In the genomic region with DNA sequence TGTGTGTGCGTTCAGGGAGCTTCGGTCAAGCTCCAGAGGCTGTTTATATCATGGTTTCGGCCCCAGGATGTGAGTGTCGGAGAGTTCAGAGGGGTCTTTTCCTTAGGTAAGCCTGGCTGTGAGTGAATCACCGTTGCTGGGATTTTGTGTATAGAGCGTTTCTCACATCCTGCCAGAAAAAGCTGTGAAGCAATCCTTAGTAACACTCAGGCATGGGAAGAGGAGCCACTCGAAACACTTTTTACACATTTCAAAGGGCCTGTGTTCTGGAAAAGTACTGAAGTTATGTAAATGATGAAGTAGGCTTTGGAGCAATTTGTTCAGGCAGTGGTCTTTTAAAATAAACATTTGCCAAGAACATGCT, we compare ENCODE assay signal across 8 cellular contexts. TPM values are rescaled to one million over a fixed set of nuclear protein-coding genes. Genes with fewer than 3 reads are reported as not detected.
DNase-seq lines count a peak whose midpoint lies in the region; ATAC-seq and TF ChIP-seq lines count a peak whose summit lies in the region.

No MANE protein-coding gene starts in this region.

- peaks cover 13% of the 10 kb centered on the region for H3K36me3 Mint-ChIP-seq in endodermal cell (ENCODE audit: low read depth)

- H2AFZ ChIP-seq in neuron (ENCODE audit: low read depth, low read length) = peak overlapping the region; percentile 91

- H3K4me1 ChIP-seq in endodermal cell (ENCODE audit: control insufficient read depth, insufficient read depth, low read length) (peaks cover 27% of the 10 kb centered on the region), neuron (ENCODE audit: insufficient read depth, low read length) (peaks cover 45% of the 10 kb centered on the region)

- WGBS in endodermal cell (ENCODE audit: insufficient coverage in 1 of 2, insufficient read length in 1 of 2), 2 experiments = 11 to 16% methylated on average over 5 to 7 of the region's 7 CpGs

- H3K27me3 ChIP-seq in endodermal cell (ENCODE audit: control insufficient read depth, insufficient read depth, low read length, poor library complexity, severe bottlenecking) = no peaks in the 10 kb centered on the region
- no peaks in the 10 kb centered on the region for H3K27me3 ChIP-seq in neuron (ENCODE audit: insufficient read depth, low read length)

- H3K4me1 Mint-ChIP-seq in endodermal cell = peaks cover 67% of the 10 kb centered on the region

- no peak for TF ChIP-seq CTCF in endodermal cell (conservative IDR thresholded peaks at IDR 0.05)

- H3K27ac Mint-ChIP-seq in endodermal cell = peak overlapping the region; percentile 97

- H3K4me3 Mint-ChIP-seq in endodermal cell = peak overlapping the region; percentile 91

- DNase-seq in ELF-1 (ENCODE audit: low read depth, low spot score) (peak; percentile 34), RKO (ENCODE audit: low spot score) (peak; percentile 92), endodermal cell (no peak), GOT3 (lab: John Stamatoyannopoulos, UW) (no peak), OCI-M2 (lab: John Stamatoyannopoulos, UW; ENCODE audit: unreplicated experiment) (no peak)
- DNase-seq in activated effector memory CD4-positive, alpha-beta T cell treated with anti-CD3 and anti-CD28 coated beads, Interleukin-2, amount 50 U/mL, for 16 hours = no peak

- peak overlapping the region; percentile 94 for H3K4me3 ChIP-seq in endodermal cell (ENCODE audit: low read length)
- H3K4me3 ChIP-seq in neuron (ENCODE audit: low read length) = peak overlapping the region; percentile 92

- H3K27me3 Mint-ChIP-seq in endodermal cell (ENCODE audit: insufficient read depth) = no peaks in the 10 kb centered on the region

- H3K36me3 ChIP-seq in endodermal cell (ENCODE audit: control insufficient read depth, insufficient read depth, low read length) (peaks cover 7% of the 10 kb centered on the region), neuron (ENCODE audit: insufficient read depth, low read length) (peaks cover 16% of the 10 kb centered on the region)

- H3K27ac ChIP-seq in endodermal cell (ENCODE audit: low read depth, low read length) = no peak overlapping the region

- H3K9me3 Mint-ChIP-seq in endodermal cell = no peaks in the 10 kb centered on the region

- H3K9ac ChIP-seq in endodermal cell (ENCODE audit: extremely low read depth, low read length, poor library complexity, severe bottlenecking) = peak overlapping the region; percentile 88

- no peak for ATAC-seq in HG03565 (IDR thresholded peaks at IDR 0.05; ENCODE audit: unreplicated experiment)

- H3K9me3 ChIP-seq in endodermal cell (ENCODE audit: control insufficient read depth, low read length) (no peaks in the 10 kb centered on the region), neuron (ENCODE audit: low read length) (no peaks in the 10 kb centered on the region)

RNA-seq across cellular contexts. Expression of gene PGS1, which starts 0.7 kb away (rescaled TPM):
- 10 to 100 TPM; 57.1 to 58.2 TPM for total RNA-seq in endodermal cell
- 33.1 TPM for polyA plus RNA-seq in endodermal cell (2013, experiment 1 of 2)
- 32.3 TPM for polyA plus RNA-seq in endodermal cell (2013, experiment 2 of 2)

RNA-seq across cellular contexts. Expression of gene SOCS3, which starts 19.2 kb away (rescaled TPM):
- 10 to 100 TPM; 54.2 to 75.3 TPM for total RNA-seq in endodermal cell
- polyA plus RNA-seq in endodermal cell (2013, experiment 1 of 2) = 15.1 TPM
- polyA plus RNA-seq in endodermal cell (2013, experiment 2 of 2) = 19.8 TPM

Comparison
In these comparisons a context has a peak if more than half of its experiments do, and no peak if none do; other contexts are left out.
1. DNase-seq: peak in ELF-1 (single experiment) and RKO (single experiment); none in endodermal cell (single experiment), activated effector memory CD4-positive, alpha-beta T cell treated with anti-CD3 and anti-CD28 coated beads, Interleukin-2, amount 50 U/mL, for 16 hours (single experiment), GOT3 (single experiment) and OCI-M2 (single experiment).